10 cellular contexts compared by ENCODE assay signal in the genomic region with DNA sequence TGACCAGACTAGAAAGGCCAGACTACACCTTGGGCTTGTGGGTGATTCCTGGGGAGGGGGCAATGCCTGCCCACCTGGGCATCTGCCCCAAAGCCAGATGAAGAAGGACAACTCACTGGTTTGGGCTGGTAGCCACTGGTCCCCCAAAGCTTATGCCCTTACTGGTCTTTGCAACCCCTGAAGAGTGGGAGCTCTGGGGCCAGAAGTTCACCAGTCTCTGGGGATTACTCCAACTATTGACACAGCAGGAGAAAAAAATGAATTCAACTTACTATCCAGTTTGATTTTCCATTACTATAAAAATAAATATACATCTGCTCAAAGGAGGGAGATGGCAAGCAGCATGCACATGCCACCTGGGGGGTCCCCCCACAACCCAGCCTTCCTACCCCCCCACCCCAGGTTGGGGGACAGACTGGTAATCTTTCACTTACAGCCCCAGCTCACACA. TPM values are rescaled to one million over a fixed set of nuclear protein-coding genes. Genes with fewer than 3 reads are reported as not detected.
A peak's percentile ranks its signal among the peaks of the same experiment; 100 is the strongest.
DNase-seq lines count a peak whose midpoint lies in the region; ATAC-seq and FAIRE-seq lines count a peak whose summit lies in the region.
"Had no signal": no experiment of that assay in that cellular context is flagged by ENCODE, and none has a peak within 500 bp of the region (broad histone marks: within the 10 kb centered on the region; RNA-seq: fewer than 3 reads in every experiment).

No MANE protein-coding gene starts in this region.

- peak overlapping the region; percentile 48 for H3K4me3 Mint-ChIP-seq in activated naive CD8-positive, alpha-beta T cell treated with anti-CD3 and anti-CD28 coated beads, Interleukin-2, amount 10 ng/mL, durations not matched to agents 7 days and 5 days
- H3K4me3 Mint-ChIP-seq in stimulated activated naive B cell treated with anti-CD40 and anti-IgM and Interleukin-4, amounts not matched to agents 10 μg/mL and 1 μg/mL and 100 μg/mL, for 72 hours, result peak overlapping the region; percentile 90 to 92

- H3K27ac Mint-ChIP-seq in activated naive CD8-positive, alpha-beta T cell treated with anti-CD3 and anti-CD28 coated beads, Interleukin-2, amount 10 ng/mL, durations not matched to agents 7 days and 5 days, result no peak overlapping the region
- no peak overlapping the region for H3K27ac Mint-ChIP-seq in stimulated activated naive B cell treated with anti-CD40 and anti-IgM and Interleukin-4, amounts not matched to agents 10 μg/mL and 1 μg/mL and 100 μg/mL, for 72 hours

- no peaks in the 10 kb centered on the region for H3K9me3 Mint-ChIP-seq in activated naive CD8-positive, alpha-beta T cell treated with anti-CD3 and anti-CD28 coated beads, Interleukin-2, amount 10 ng/mL, durations not matched to agents 7 days and 5 days
- H3K9me3 Mint-ChIP-seq in stimulated activated naive B cell treated with anti-CD40 and anti-IgM and Interleukin-4, amounts not matched to agents 10 μg/mL and 1 μg/mL and 100 μg/mL, for 72 hours, result no peaks in the 10 kb centered on the region

- POLR2A ChIA-PET in activated naive CD8-positive, alpha-beta T cell treated with anti-CD3 and anti-CD28 coated beads, Interleukin-2, amount 10 ng/mL, durations not matched to agents 7 days and 5 days (lab: Charles Lee), result interaction anchor here (1.5 kb wide), 1 partner anchor 78 kb away, joined by 8 read pairs; no protein-coding TSS in a partner anchor

- peak; percentile 5 for FAIRE-seq in islet of Langerhans (lab: Jason Lieb, UNC)
- FAIRE-seq: A204.1 had no signal

- DNase-seq in DMS153 treated with DMSO at 0.1 percent for 48 hours (lab: John Stamatoyannopoulos, UW; ENCODE audit: unreplicated experiment), result peak; percentile 44
- no peak for DNase-seq in DMS153 (lab: John Stamatoyannopoulos, UW)
- DNase-seq in activated naive CD8-positive, alpha-beta T cell treated with anti-CD3 and anti-CD28 coated beads, Interleukin-2, amount 10 ng/mL, durations not matched to agents 7 days and 5 days, result no peak
- DNase-seq in stimulated activated naive B cell treated with anti-CD40 and anti-IgM and Interleukin-4, amounts not matched to agents 10 μg/mL and 1 μg/mL and 100 μg/mL, for 72 hours, result no peak
- DNase-seq in 8988T, result no peak
- DNase-seq in NCI-H1105 (lab: John Stamatoyannopoulos, UW), result no peak

- no peak for ATAC-seq in activated naive CD8-positive, alpha-beta T cell treated with anti-CD3 and anti-CD28 coated beads, Interleukin-2, amount 10 ng/mL, durations not matched to agents 7 days and 5 days (ENCODE audit: low read depth)
- no peak for ATAC-seq in stimulated activated naive B cell treated with anti-CD40 and anti-IgM and Interleukin-4, amounts not matched to agents 10 μg/mL and 1 μg/mL and 100 μg/mL, for 72 hours (replicated peaks)
- ATAC-seq in GM18502 (IDR thresholded peaks at IDR 0.05; ENCODE audit: poor library complexity, unreplicated experiment), result no peak

- H3K27me3 Mint-ChIP-seq in activated naive CD8-positive, alpha-beta T cell treated with anti-CD3 and anti-CD28 coated beads, Interleukin-2, amount 10 ng/mL, durations not matched to agents 7 days and 5 days, result no peaks in the 10 kb centered on the region
- H3K27me3 Mint-ChIP-seq in stimulated activated naive B cell treated with anti-CD40 and anti-IgM and Interleukin-4, amounts not matched to agents 10 μg/mL and 1 μg/mL and 100 μg/mL, for 72 hours, result no peaks in the 10 kb centered on the region

- peaks cover 37% of the 10 kb centered on the region for H3K4me1 Mint-ChIP-seq in activated naive CD8-positive, alpha-beta T cell treated with anti-CD3 and anti-CD28 coated beads, Interleukin-2, amount 10 ng/mL, durations not matched to agents 7 days and 5 days
- H3K4me1 Mint-ChIP-seq in stimulated activated naive B cell treated with anti-CD40 and anti-IgM and Interleukin-4, amounts not matched to agents 10 μg/mL and 1 μg/mL and 100 μg/mL, for 72 hours, result peaks cover 7 to 49% of the 10 kb centered on the region in 2 donors

- H3K36me3 Mint-ChIP-seq in activated naive CD8-positive, alpha-beta T cell treated with anti-CD3 and anti-CD28 coated beads, Interleukin-2, amount 10 ng/mL, durations not matched to agents 7 days and 5 days, result peaks cover 3% of the 10 kb centered on the region
- H3K36me3 Mint-ChIP-seq in stimulated activated naive B cell treated with anti-CD40 and anti-IgM and Interleukin-4, amounts not matched to agents 10 μg/mL and 1 μg/mL and 100 μg/mL, for 72 hours, result peaks cover 0 to 2% of the 10 kb centered on the region in 2 donors

RNA-seq across cellular contexts. Expression of a gene that starts 2.6 kb away (rescaled TPM):
- total RNA-seq in activated naive CD8-positive, alpha-beta T cell treated with anti-CD3 and anti-CD28 coated beads, Interleukin-2, amount 10 ng/mL, durations not matched to agents 7 days and 5 days, result 10 to 100 TPM; 21.6 to 22.2 TPM

RNA-seq across cellular contexts. Expression of a gene that starts 33.6 kb away (rescaled TPM):
- total RNA-seq in activated naive CD8-positive, alpha-beta T cell treated with anti-CD3 and anti-CD28 coated beads, Interleukin-2, amount 10 ng/mL, durations not matched to agents 7 days and 5 days, result 1 to 10 TPM; 4.7 to 6.0 TPM
- total RNA-seq: glomerular endothelial cell had no signal
